ENCODE assay signal across 13 cellular contexts in the genomic region with DNA sequence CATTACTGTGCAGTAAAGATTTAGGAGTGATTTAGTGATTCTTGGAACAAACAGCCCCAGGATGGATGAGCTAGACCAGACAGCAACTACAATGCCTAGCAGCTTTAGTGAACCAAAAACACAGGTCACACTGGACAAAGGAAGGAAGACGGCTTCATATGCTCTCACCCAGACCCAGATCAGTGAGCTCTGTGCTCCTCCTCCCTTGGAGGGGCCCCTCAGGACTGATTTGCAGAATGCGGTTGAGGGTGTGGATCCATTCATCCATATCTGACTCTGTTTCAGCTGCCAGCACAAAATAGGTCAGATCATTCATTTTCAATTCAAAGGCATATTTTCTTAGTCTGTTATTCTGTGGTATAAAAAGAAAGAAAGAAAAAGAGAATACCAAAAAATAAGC.
DNase-seq lines count a peak whose midpoint lies in the region; ATAC-seq and TF ChIP-seq lines count a peak whose summit lies in the region.
"Had no signal": no experiment of that assay in that cellular context is flagged by ENCODE, and none has a peak within 500 bp of the region (broad histone marks: within the 10 kb centered on the region; RNA-seq: fewer than 3 reads in every experiment).

No MANE protein-coding gene starts in this region.

- H3K4me1 Mint-ChIP-seq in natural killer cell treated with Interleukin-12 subunit alpha and Interleukin-12 subunit beta and Interleukin-15 and Interleukin-18, amount 100 ng/mL, for 72 hours (ENCODE audit: low read depth in 2 of 2), result peaks cover 27 to 31% of the 10 kb centered on the region in 2 donors

- H3K9me3 ChIP-seq in gastrocnemius medialis, result no peaks in the 10 kb centered on the region
- H3K9me3 ChIP-seq: transverse colon had no signal

- no peak overlapping the region for H3K4me3 Mint-ChIP-seq in natural killer cell treated with Interleukin-12 subunit alpha and Interleukin-12 subunit beta and Interleukin-15 and Interleukin-18, amount 100 ng/mL, for 72 hours
- H3K4me3 Mint-ChIP-seq: activated CD4-positive, alpha-beta T cell treated with anti-CD3 and anti-CD28 coated beads, Interleukin-2, amount 10 ng/mL, durations not matched to agents 24 days and 14 days had no signal

- TF ChIP-seq POLR2A in gastrocnemius medialis (IDR thresholded peaks at IDR 0.05), result no peak

- H3K36me3 ChIP-seq in gastrocnemius medialis, result no peaks in the 10 kb centered on the region
- H3K36me3 ChIP-seq: transverse colon had no signal

- ATAC-seq in GM19043 (IDR thresholded peaks at IDR 0.05; ENCODE audit: low read depth, unreplicated experiment) (peak; percentile 77), GM21786 (IDR thresholded peaks at IDR 0.05; ENCODE audit: unreplicated experiment) (peak; percentile 75), HG03565 (IDR thresholded peaks at IDR 0.05; ENCODE audit: unreplicated experiment) (peak; percentile 75), gastrocnemius medialis (no peak), left lobe of liver (no peak)
- ATAC-seq in natural killer cell treated with Interleukin-12 subunit alpha and Interleukin-12 subunit beta and Interleukin-15 and Interleukin-18, amount 100 ng/mL, for 72 hours, result no peak
- ATAC-seq: right cardiac atrium had no signal

- intact Hi-C loops in gastrocnemius medialis (cut with DNase I; ENCODE audit: low total_unique reads), result no loop called here

- no peak overlapping the region for H3K27ac ChIP-seq in gastrocnemius medialis
- H3K27ac ChIP-seq: transverse colon had no signal

- H3K4me3 ChIP-seq in gastrocnemius medialis, result no peak overlapping the region
- H3K4me3 ChIP-seq: transverse colon had no signal

- DNase-seq in natural killer cell treated with Interleukin-12 subunit alpha and Interleukin-12 subunit beta and Interleukin-15 and Interleukin-18, amount 100 ng/mL, for 72 hours (ENCODE audit: low spot score), result no peak
- DNase-seq in gastrocnemius medialis (no peak), NCI-H526 (lab: John Stamatoyannopoulos, UW) (no peak), left lobe of liver (ENCODE audit: low spot score) (no peak), T-helper 2 cell (no peak)
- DNase-seq: activated CD4-positive, alpha-beta T cell treated with anti-CD3 and anti-CD28 coated beads, Interleukin-2, amount 10 ng/mL, durations not matched to agents 24 days and 14 days; DMS79 treated with DMSO at 0.1 percent for 48 hours; MM.1S; right cardiac atrium; transverse colon had no signal

- H3K27me3 Mint-ChIP-seq in natural killer cell treated with Interleukin-12 subunit alpha and Interleukin-12 subunit beta and Interleukin-15 and Interleukin-18, amount 100 ng/mL, for 72 hours, result no peaks in the 10 kb centered on the region
- H3K27me3 Mint-ChIP-seq: activated CD4-positive, alpha-beta T cell treated with anti-CD3 and anti-CD28 coated beads, Interleukin-2, amount 10 ng/mL, durations not matched to agents 24 days and 14 days had no signal

- TF ChIP-seq CTCF in gastrocnemius medialis (IDR thresholded peaks at IDR 0.05 in 4 of 5, conservative IDR thresholded peaks at IDR 0.05 in 1 of 5), result no peak

- peaks cover 7% of the 10 kb centered on the region for H3K9me3 Mint-ChIP-seq in natural killer cell treated with Interleukin-12 subunit alpha and Interleukin-12 subunit beta and Interleukin-15 and Interleukin-18, amount 100 ng/mL, for 72 hours

- H3K27ac Mint-ChIP-seq in natural killer cell treated with Interleukin-12 subunit alpha and Interleukin-12 subunit beta and Interleukin-15 and Interleukin-18, amount 100 ng/mL, for 72 hours, result peak overlapping the region; percentile 65 to 79

- H3K4me1 ChIP-seq in gastrocnemius medialis, result no peaks in the 10 kb centered on the region
- H3K4me1 ChIP-seq: transverse colon had no signal

- in situ Hi-C loops in gastrocnemius medialis (cut with MboI; ENCODE audit: low sequenced_read_pairs in 4 of 4), result no loop called here

- peaks cover 62% of the 10 kb centered on the region for H3K36me3 Mint-ChIP-seq in natural killer cell treated with Interleukin-12 subunit alpha and Interleukin-12 subunit beta and Interleukin-15 and Interleukin-18, amount 100 ng/mL, for 72 hours

- H3K27me3 ChIP-seq in gastrocnemius medialis, result no peaks in the 10 kb centered on the region
- H3K27me3 ChIP-seq: transverse colon had no signal

Comparison
In these comparisons a context has a peak if more than half of its experiments do, and no peak if none do; other contexts are left out.
1. ATAC-seq: peak in GM19043 (single experiment), GM21786 (single experiment) and HG03565 (single experiment); none in natural killer cell treated with Interleukin-12 subunit alpha and Interleukin-12 subunit beta and Interleukin-15 and Interleukin-18, amount 100 ng/mL, for 72 hours (0 of 2), gastrocnemius medialis (0 of 2) and left lobe of liver (single experiment).